ENCODE assay signal across 10 cellular contexts in genomic region chr6:166008441-166009369, GRCh38.
DNase-seq lines count a peak whose midpoint lies in the region; ATAC-seq and TF ChIP-seq lines count a peak whose summit lies in the region.
"Had no signal": no experiment of that assay in that cellular context is flagged by ENCODE, and none has a peak within 500 bp of the region (broad histone marks: within the 10 kb centered on the region; RNA-seq: fewer than 3 reads in every experiment).

No MANE protein-coding gene starts in this region.

- peak overlapping the region in 1 of 7 donors; percentile 27 for H3K4me3 Mint-ChIP-seq in CD8-positive, alpha-beta memory T cell

- TF ChIP-seq POLR2A in gastrocnemius medialis (IDR thresholded peaks at IDR 0.05), result no peak

- in situ Hi-C loops in gastrocnemius medialis (cut with MboI; ENCODE audit: low sequenced_read_pairs in 4 of 4), result no loop called here

- POLR2A ChIA-PET in HEK293 (lab: Yijun Ruan, JAX), result no interaction called here
- POLR2A ChIA-PET in CD8-positive, alpha-beta memory T cell (lab: Charles Lee), result no interaction called here

- ATAC-seq in gastrocnemius medialis (no peak), HG02884 (IDR thresholded peaks at IDR 0.05; ENCODE audit: unreplicated experiment) (no peak)

- H3K9me3 ChIP-seq in HEK293 (ENCODE audit: control insufficient read depth, insufficient read depth, low read depth, low read length) (no peaks in the 10 kb centered on the region), iPS DF 6.9 (ENCODE audit: control insufficient read depth, insufficient read depth, low read length) (no peaks in the 10 kb centered on the region), gastrocnemius medialis (no peaks in the 10 kb centered on the region)
- no peaks in the 10 kb centered on the region for H3K9me3 ChIP-seq in CD8-positive, alpha-beta memory T cell (ENCODE audit: low read length)
- H3K9me3 ChIP-seq: upper lobe of left lung had no signal

- DNase-seq in iPS DF 6.9 (ENCODE audit: low read depth, low spot score) (no peak), gastrocnemius medialis (no peak), NCI-H1930 (lab: John Stamatoyannopoulos, UW) (no peak), globus pallidus (ENCODE audit: low spot score) (no peak)
- no peak for DNase-seq in CD8-positive, alpha-beta memory T cell
- DNase-seq: Kasumi-1 had no signal

- H3K4me1 ChIP-seq in HEK293 (ENCODE audit: control insufficient read depth, insufficient read depth, low read length) (peaks cover 13% of the 10 kb centered on the region), iPS DF 6.9 (ENCODE audit: control insufficient read depth, insufficient read depth, low read length) (peaks cover 4% of the 10 kb centered on the region; the same call in 1 of the 2 replicates), gastrocnemius medialis (peaks cover 8 to 28% of the 10 kb centered on the region in 2 donors)
- no peaks in the 10 kb centered on the region for H3K4me1 ChIP-seq in CD8-positive, alpha-beta memory T cell (ENCODE audit: insufficient read depth, low read length)

- H3K27ac ChIP-seq in HEK293 (ENCODE audit: extremely low read depth, low read depth, low read length) (no peak overlapping the region; the same call in 1 of the 2 replicates), angular gyrus (ENCODE audit: low read depth, low read length) (peak overlapping the region; percentile 85), iPS DF 6.9 (ENCODE audit: low read length) (no peak overlapping the region), gastrocnemius medialis (no peak overlapping the region)
- H3K27ac ChIP-seq in CD8-positive, alpha-beta memory T cell (ENCODE audit: low read depth, low read length), result no peak overlapping the region
- H3K27ac ChIP-seq: upper lobe of left lung had no signal

- intact Hi-C loops in gastrocnemius medialis (cut with DNase I; ENCODE audit: low total_unique reads), result no loop called here

- H3K27me3 ChIP-seq in iPS DF 6.9 (ENCODE audit: control insufficient read depth, insufficient read depth, low read length) (peaks cover 58% of the 10 kb centered on the region), gastrocnemius medialis (peaks cover 39 to 65% (median 50%) of the 10 kb centered on the region in 3 donors)
- peaks cover 10% of the 10 kb centered on the region for H3K27me3 ChIP-seq in CD8-positive, alpha-beta memory T cell (ENCODE audit: insufficient read depth, low read length, poor library complexity, severe bottlenecking)

- no peaks in the 10 kb centered on the region for H3K36me3 Mint-ChIP-seq in CD8-positive, alpha-beta memory T cell

- H3K27ac Mint-ChIP-seq in CD8-positive, alpha-beta memory T cell, result no peak overlapping the region

- peak; percentile 66 for TF ChIP-seq CTCF in HEK293 (tag by site-specific recombination; IDR thresholded peaks at IDR 0.05)
- no peak for TF ChIP-seq CTCF in gastrocnemius medialis (IDR thresholded peaks at IDR 0.05 in 4 of 5, conservative IDR thresholded peaks at IDR 0.05 in 1 of 5)

- peaks cover 0 to 7% (median 1%) of the 10 kb centered on the region in 5 donors for H3K9me3 Mint-ChIP-seq in CD8-positive, alpha-beta memory T cell

- CTCF ChIA-PET in HEK293 (lab: Yijun Ruan, JAX), result interaction anchor here (0.6 to 1.0 kb wide), 5 partner anchors 24 to 124 kb away, joined by 3 to 4 read pairs (median 3); no protein-coding TSS in a partner anchor
- CTCF ChIA-PET in CD8-positive, alpha-beta memory T cell (lab: Charles Lee), result no interaction called here

- peaks cover 56 to 69% of the 10 kb centered on the region in 2 donors for H3K27me3 Mint-ChIP-seq in CD8-positive, alpha-beta memory T cell

- H3K36me3 ChIP-seq in HEK293 (ENCODE audit: control insufficient read depth in 2 of 2, insufficient read depth in 1 of 2, low read length in 2 of 2) (no peaks in the 10 kb centered on the region), iPS DF 6.9 (ENCODE audit: control insufficient read depth, insufficient read depth, low read length) (no peaks in the 10 kb centered on the region), gastrocnemius medialis (no peaks in the 10 kb centered on the region)
- H3K36me3 ChIP-seq in CD8-positive, alpha-beta memory T cell (ENCODE audit: insufficient read depth, low read length), result no peaks in the 10 kb centered on the region
- H3K36me3 ChIP-seq: upper lobe of left lung had no signal

- no CpG with 5 or more reads among the region's 68 CpGs for WGBS in iPS DF 6.9 (ENCODE audit: insufficient coverage, insufficient read length)

- peaks cover 0 to 2% (median 0%) of the 10 kb centered on the region in 3 donors for H3K4me1 Mint-ChIP-seq in CD8-positive, alpha-beta memory T cell

- H3K4me3 ChIP-seq in HEK293 (ENCODE audit: low read depth, low read length) (peak overlapping the region; percentile 51), iPS DF 6.9 (ENCODE audit: low read length) (peak overlapping the region; percentile 37; the same call in 1 of the 2 replicates), gastrocnemius medialis (peak overlapping the region; percentile 29 to 39 (median 37))
- no peak overlapping the region for H3K4me3 ChIP-seq in CD8-positive, alpha-beta memory T cell (ENCODE audit: low read length)
- H3K4me3 ChIP-seq: upper lobe of left lung had no signal

TF ChIP-seq in HEK293, 187 proteins besides CTCF, POLR2A, EP300 and RAD21 (continues in another document):
- TF ChIP-seq, protein P1, sequence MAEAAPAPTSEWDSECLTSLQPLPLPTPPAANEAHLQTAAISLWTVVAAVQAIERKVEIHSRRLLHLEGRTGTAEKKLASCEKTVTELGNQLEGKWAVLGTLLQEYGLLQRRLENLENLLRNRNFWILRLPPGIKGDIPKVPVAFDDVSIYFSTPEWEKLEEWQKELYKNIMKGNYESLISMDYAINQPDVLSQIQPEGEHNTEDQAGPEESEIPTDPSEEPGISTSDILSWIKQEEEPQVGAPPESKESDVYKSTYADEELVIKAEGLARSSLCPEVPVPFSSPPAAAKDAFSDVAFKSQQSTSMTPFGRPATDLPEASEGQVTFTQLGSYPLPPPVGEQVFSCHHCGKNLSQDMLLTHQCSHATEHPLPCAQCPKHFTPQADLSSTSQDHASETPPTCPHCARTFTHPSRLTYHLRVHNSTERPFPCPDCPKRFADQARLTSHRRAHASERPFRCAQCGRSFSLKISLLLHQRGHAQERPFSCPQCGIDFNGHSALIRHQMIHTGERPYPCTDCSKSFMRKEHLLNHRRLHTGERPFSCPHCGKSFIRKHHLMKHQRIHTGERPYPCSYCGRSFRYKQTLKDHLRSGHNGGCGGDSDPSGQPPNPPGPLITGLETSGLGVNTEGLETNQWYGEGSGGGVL (tag by site-specific recombination; IDR thresholded peaks at IDR 0.05), result peak; percentile 69
- TF ChIP-seq EGR2 (tag by site-specific recombination; IDR thresholded peaks at IDR 0.05; ENCODE audit: low read depth) (peak; percentile 51), ZNF112 (tag by site-specific recombination; IDR thresholded peaks at IDR 0.05) (no peak), SALL2 (tag by site-specific recombination; IDR thresholded peaks at IDR 0.05; ENCODE audit: borderline replicate concordance) (no peak), ZSCAN30 (tag by site-specific recombination; IDR thresholded peaks at IDR 0.05) (0 out of 2 replicates have a peak, but pooled peaks have one; percentile 17), ZEB2 (tag by site-specific recombination; IDR thresholded peaks at IDR 0.05) (0 out of 2 replicates have a peak, but pooled peaks have one; percentile 22), ZNF324 (tag by site-specific recombination; IDR thresholded peaks at IDR 0.05) (peak; percentile 65; the same call in 1 of the 2 replicates), ZNF768 (tag by site-specific recombination; IDR thresholded peaks at IDR 0.05) (0 out of 2 replicates have a peak, but pooled peaks have one; percentile 22), WT1 (tag by site-specific recombination; IDR thresholded peaks at IDR 0.05) (peak; percentile 72)
- TF ChIP-seq, protein P2, sequence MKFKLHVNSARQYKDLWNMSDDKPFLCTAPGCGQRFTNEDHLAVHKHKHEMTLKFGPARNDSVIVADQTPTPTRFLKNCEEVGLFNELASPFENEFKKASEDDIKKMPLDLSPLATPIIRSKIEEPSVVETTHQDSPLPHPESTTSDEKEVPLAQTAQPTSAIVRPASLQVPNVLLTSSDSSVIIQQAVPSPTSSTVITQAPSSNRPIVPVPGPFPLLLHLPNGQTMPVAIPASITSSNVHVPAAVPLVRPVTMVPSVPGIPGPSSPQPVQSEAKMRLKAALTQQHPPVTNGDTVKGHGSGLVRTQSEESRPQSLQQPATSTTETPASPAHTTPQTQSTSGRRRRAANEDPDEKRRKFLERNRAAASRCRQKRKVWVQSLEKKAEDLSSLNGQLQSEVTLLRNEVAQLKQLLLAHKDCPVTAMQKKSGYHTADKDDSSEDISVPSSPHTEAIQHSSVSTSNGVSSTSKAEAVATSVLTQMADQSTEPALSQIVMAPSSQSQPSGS (tag by site-specific recombination; IDR thresholded peaks at IDR 0.05; ENCODE audit: low read depth), result peak; percentile 49; the same call in 1 of the 2 replicates
- TF ChIP-seq, protein P3, sequence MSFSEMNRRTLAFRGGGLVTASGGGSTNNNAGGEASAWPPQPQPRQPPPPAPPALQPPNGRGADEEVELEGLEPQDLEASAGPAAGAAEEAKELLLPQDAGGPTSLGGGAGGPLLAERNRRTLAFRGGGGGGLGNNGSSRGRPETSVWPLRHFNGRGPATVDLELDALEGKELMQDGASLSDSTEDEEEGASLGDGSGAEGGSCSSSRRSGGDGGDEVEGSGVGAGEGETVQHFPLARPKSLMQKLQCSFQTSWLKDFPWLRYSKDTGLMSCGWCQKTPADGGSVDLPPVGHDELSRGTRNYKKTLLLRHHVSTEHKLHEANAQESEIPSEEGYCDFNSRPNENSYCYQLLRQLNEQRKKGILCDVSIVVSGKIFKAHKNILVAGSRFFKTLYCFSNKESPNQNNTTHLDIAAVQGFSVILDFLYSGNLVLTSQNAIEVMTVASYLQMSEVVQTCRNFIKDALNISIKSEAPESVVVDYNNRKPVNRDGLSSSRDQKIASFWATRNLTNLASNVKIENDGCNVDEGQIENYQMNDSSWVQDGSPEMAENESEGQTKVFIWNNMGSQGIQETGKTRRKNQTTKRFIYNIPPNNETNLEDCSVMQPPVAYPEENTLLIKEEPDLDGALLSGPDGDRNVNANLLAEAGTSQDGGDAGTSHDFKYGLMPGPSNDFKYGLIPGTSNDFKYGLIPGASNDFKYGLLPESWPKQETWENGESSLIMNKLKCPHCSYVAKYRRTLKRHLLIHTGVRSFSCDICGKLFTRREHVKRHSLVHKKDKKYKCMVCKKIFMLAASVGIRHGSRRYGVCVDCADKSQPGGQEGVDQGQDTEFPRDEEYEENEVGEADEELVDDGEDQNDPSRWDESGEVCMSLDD (tag by site-specific recombination; IDR thresholded peaks at IDR 0.05), result 0 out of 2 replicates have a peak, but pooled peaks have one; percentile 62
